Comparison of ENCODE assay signal across 8 cellular contexts in the genomic region with DNA sequence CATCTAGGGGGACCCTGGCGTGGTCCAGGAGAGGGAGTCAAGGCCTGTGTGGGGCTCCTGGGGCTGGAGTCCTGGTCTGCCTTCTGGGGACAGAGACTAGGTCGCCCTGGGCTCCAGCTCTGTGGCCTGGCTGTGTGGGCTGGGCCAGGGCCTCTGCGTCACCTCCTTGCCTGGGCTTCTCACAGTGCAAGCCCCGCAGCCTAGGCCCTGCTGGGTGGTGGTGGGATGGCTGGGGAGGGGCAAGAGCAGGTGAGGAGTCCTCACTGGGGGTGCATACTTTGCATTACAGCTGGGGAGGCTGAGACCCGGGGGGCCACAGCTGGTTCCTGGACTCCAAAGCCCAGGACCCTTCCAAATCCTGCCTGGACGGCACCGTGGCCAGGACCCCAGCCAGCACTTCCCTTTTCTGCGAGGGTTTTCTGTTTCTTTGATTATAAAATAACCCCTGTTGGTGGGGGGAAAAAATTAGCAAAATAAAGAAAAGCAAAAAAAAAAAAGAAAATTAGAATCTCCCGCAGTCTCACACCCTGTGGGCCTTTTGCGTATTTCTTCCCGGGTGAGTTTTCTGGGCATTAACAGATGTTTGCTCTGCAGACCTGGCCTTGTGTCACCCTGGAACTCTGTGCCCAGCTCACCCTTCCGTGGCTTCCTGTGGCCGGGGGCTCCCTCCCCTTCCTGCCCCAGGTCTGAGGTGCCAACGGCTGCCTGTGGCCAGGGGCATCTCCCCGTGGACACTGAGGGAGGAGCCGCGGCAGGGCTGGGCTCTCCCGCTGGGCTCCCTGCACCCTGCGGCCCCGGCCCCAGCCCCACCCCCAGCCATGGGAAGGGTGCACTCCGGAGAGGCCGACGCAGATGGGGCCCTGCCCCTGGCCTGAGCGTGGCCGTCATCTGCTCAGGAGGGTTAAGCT. TPM values are rescaled to one million over a fixed set of nuclear protein-coding genes. Genes with fewer than 3 reads are reported as not detected.
DNase-seq lines count a peak whose midpoint lies in the region; ATAC-seq and TF ChIP-seq lines count a peak whose summit lies in the region.

No MANE protein-coding gene starts in this region.

- H3K27ac Mint-ChIP-seq in CD8-positive, alpha-beta T cell = no peak overlapping the region
- H3K27ac Mint-ChIP-seq in type B pancreatic cell = peak overlapping the region; percentile 88

- H3K4me2 ChIP-seq in SU-DHL-6 (ENCODE audit: low read depth, low read length, poor library complexity, severe bottlenecking) = no peak overlapping the region

- peaks cover 40% of the 10 kb centered on the region for H3K4me1 ChIP-seq in CD8-positive, alpha-beta T cell (ENCODE audit: insufficient read depth, low read length)
- peaks cover 42 to 74% of the 10 kb centered on the region in 2 donors for H3K4me1 ChIP-seq in left lung

- no peaks in the 10 kb centered on the region for H3K27me3 Mint-ChIP-seq in CD8-positive, alpha-beta T cell (ENCODE audit: low read depth)
- H3K27me3 Mint-ChIP-seq in type B pancreatic cell = no peaks in the 10 kb centered on the region

- no peaks in the 10 kb centered on the region for H4K20me1 ChIP-seq in SU-DHL-6 (ENCODE audit: low read depth, low read length)

- no peak overlapping the region for H3K4me3 Mint-ChIP-seq in CD8-positive, alpha-beta T cell
- H3K4me3 Mint-ChIP-seq in type B pancreatic cell = no peak overlapping the region

- peak; percentile 15 for ATAC-seq in CD8-positive, alpha-beta T cell
- ATAC-seq in HG02973 (IDR thresholded peaks at IDR 0.05; ENCODE audit: unreplicated experiment) = peak; percentile 22
- ATAC-seq in left lung = peak; percentile 63
- no peak for ATAC-seq in GM19395 (IDR thresholded peaks at IDR 0.05; ENCODE audit: unreplicated experiment)

- H3K4me3 ChIP-seq in CD8-positive, alpha-beta T cell (ENCODE audit: low read depth, low read length) = no peak overlapping the region
- no peak overlapping the region for H3K4me3 ChIP-seq in SU-DHL-6 (ENCODE audit: insufficient read depth, low read length, poor library complexity, severe bottlenecking)
- peak overlapping the region in 1 of 2 donors; percentile 18 for H3K4me3 ChIP-seq in left lung

- POLR2A ChIA-PET in CD8-positive, alpha-beta T cell (lab: Charles Lee) = no interaction called here

- no peak for DNase-seq in CD8-positive, alpha-beta T cell
- DNase-seq in left lung (peak; percentile 68 to 90), type B pancreatic cell (ENCODE audit: extremely low spot score, unreplicated experiment) (no peak), pons (ENCODE audit: low spot score) (no peak), T-helper 9 cell (no peak)

- no peak overlapping the region for H3K27ac ChIP-seq in CD8-positive, alpha-beta T cell (ENCODE audit: low read depth, low read length)
- H3K27ac ChIP-seq in SU-DHL-6 (ENCODE audit: low read depth, low read length) = peak overlapping the region; percentile 23; the same call in 1 of the 2 replicates
- H3K27ac ChIP-seq in left lung = peak overlapping the region; percentile 93 to 96

- H3K36me3 ChIP-seq in CD8-positive, alpha-beta T cell (ENCODE audit: insufficient read depth, low read length) = no peaks in the 10 kb centered on the region
- H3K36me3 ChIP-seq in SU-DHL-6 (ENCODE audit: low read length) (no peaks in the 10 kb centered on the region), left lung (peaks cover 0 to 9% of the 10 kb centered on the region in 2 donors)

- no peaks in the 10 kb centered on the region for H3F3A ChIP-seq in SU-DHL-6 (ENCODE audit: insufficient read depth)

- peaks cover 31% of the 10 kb centered on the region for H3K4me1 Mint-ChIP-seq in CD8-positive, alpha-beta T cell (ENCODE audit: low read depth)
- peaks cover 31% of the 10 kb centered on the region for H3K4me1 Mint-ChIP-seq in type B pancreatic cell (ENCODE audit: unreplicated experiment)

- H3K79me2 ChIP-seq in SU-DHL-6 (ENCODE audit: insufficient read depth, low read length) = no peaks in the 10 kb centered on the region

- H3K9ac ChIP-seq in SU-DHL-6 (ENCODE audit: low read length) = no peak overlapping the region

- no peak for TF ChIP-seq CTCF in CD8-positive, alpha-beta T cell (IDR thresholded peaks at IDR 0.05)
- TF ChIP-seq CTCF in SU-DHL-6 (IDR thresholded peaks at IDR 0.05; ENCODE audit: insufficient read depth, low read length, poor library complexity, severe bottlenecking) = no peak
- no peak for TF ChIP-seq CTCF in left lung (IDR thresholded peaks at IDR 0.05)
- no peak for TF ChIP-seq CTCF in type B pancreatic cell (conservative IDR thresholded peaks at IDR 0.05)

- H3K27me3 ChIP-seq in CD8-positive, alpha-beta T cell (ENCODE audit: insufficient read depth, low read length) = no peaks in the 10 kb centered on the region
- H3K27me3 ChIP-seq in SU-DHL-6 (ENCODE audit: low read length) (no peaks in the 10 kb centered on the region), left lung (no peaks in the 10 kb centered on the region)

- no peaks in the 10 kb centered on the region for H3K9me2 ChIP-seq in SU-DHL-6 (replicated peaks; ENCODE audit: insufficient read depth, low read length)

- H3K36me3 Mint-ChIP-seq in CD8-positive, alpha-beta T cell = peaks cover under 1% of the 10 kb centered on the region
- no peaks in the 10 kb centered on the region for H3K36me3 Mint-ChIP-seq in type B pancreatic cell

- CTCF ChIA-PET in CD8-positive, alpha-beta T cell (lab: Charles Lee) = interaction anchor here (0.7 to 1.2 kb wide), 4 partner anchors 13 to 26 kb away, joined by 3 read pairs; no protein-coding TSS in a partner anchor

- H3K9me3 ChIP-seq in CD8-positive, alpha-beta T cell (ENCODE audit: low read length) = no peaks in the 10 kb centered on the region
- H3K9me3 ChIP-seq in SU-DHL-6 (ENCODE audit: insufficient read depth, low read length) (no peaks in the 10 kb centered on the region), left lung (no peaks in the 10 kb centered on the region)

- no peak overlapping the region for H2AFZ ChIP-seq in SU-DHL-6 (ENCODE audit: low read depth, low read length, severe bottlenecking)

- H3K9me3 Mint-ChIP-seq in CD8-positive, alpha-beta T cell = no peaks in the 10 kb centered on the region
- H3K9me3 Mint-ChIP-seq in type B pancreatic cell = no peaks in the 10 kb centered on the region

- intact Hi-C loops in CD8-positive, alpha-beta T cell (cut with DNase I, micrococcal nuclease) = no loop called here
- intact Hi-C loops in left lung (cut with DNase I) = no loop called here

RNA-seq across cellular contexts. Expression of a gene that starts 23.7 kb away (rescaled TPM):
- total RNA-seq in CD8-positive, alpha-beta T cell = 10 to 100 TPM; 25.6 to 27.1 TPM
- total RNA-seq in left lung (10 to 100 TPM; 21.4 to 23.2 TPM), type B pancreatic cell (ENCODE audit: low replicate concordance) (22.6 and 41.4 TPM in 2 replicates)

Comparison
In these comparisons a context has a peak if more than half of its experiments do, and no peak if none do; other contexts are left out.
1. DNase-seq: peak in left lung (2 of 2); none in CD8-positive, alpha-beta T cell (0 of 7), type B pancreatic cell (single experiment), pons (single experiment) and T-helper 9 cell (single experiment).